In the genomic region with DNA sequence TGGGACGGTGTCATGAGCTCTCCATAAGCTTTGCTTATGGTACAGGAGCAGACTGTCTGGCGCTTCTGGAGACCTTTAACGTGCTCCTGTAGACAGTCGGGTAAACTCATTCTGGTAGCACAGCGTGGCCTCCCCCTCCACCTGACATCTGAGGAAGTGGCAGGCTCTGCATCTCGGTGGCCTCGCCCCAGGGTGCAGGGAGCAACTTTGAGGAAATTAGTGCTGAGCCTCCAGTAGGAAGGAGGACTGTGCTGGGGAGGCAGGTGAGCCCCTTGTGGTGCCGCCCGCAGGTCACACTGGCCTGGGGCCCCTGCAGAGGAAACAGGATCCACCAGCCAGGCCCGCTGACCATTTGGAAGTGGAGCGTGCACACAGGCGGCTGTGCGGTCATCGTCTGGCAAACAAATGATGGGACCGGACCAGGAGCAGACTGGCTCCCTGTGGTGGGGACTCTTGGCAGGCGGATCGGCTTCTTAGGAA, we compare ENCODE assay signal across 8 cellular contexts. TPM values are rescaled to one million over a fixed set of nuclear protein-coding genes. Genes with fewer than 3 reads are reported as not detected.
DNase-seq lines count a peak whose midpoint lies in the region; ATAC-seq and TF ChIP-seq lines count a peak whose summit lies in the region.

No MANE protein-coding gene starts in this region.

- TF ChIP-seq CTCF in mesothelial cell of epicardium (IDR thresholded peaks at IDR 0.05; ENCODE audit: unreplicated experiment) = no peak
- no peak for TF ChIP-seq CTCF in tibial nerve (IDR thresholded peaks at IDR 0.05)

- no peak overlapping the region for H3K4me3 ChIP-seq in BLaER1 treated with 17β-estradiol and CSF1 and Interleukin-3, amounts not matched to agents 10 nM and 100 nM
- H3K4me3 ChIP-seq in MG63 = no peak overlapping the region
- no peak overlapping the region for H3K4me3 ChIP-seq in tibial nerve

- 0 out of 22 replicates have a peak overlapping the region, but pooled peaks of 1 of the 11 experiments have one; percentile 4 for H3K9ac ChIP-seq in BLaER1 treated with 17β-estradiol and CSF1 and Interleukin-3, amounts not matched to agents 10 nM and 100 nM

- DNase-seq in MG63 (peak; percentile 97), brain pericyte (ENCODE audit: low read depth, low spot score) (peak; percentile 70), mesothelial cell of epicardium (ENCODE audit: low spot score in 2 of 2, unreplicated experiment in 2 of 2) (no peak), NCI-H345 (lab: John Stamatoyannopoulos, UW) (no peak), tibial nerve (ENCODE audit: low spot score in 2 of 2) (no peak)

- no peak for TF ChIP-seq POLR2A in tibial nerve (IDR thresholded peaks at IDR 0.05)

- peaks cover 8 to 34% (median 27%) of the 10 kb centered on the region in 10 experiments for H3K4me1 ChIP-seq in BLaER1 treated with 17β-estradiol and CSF1 and Interleukin-3, amounts not matched to agents 10 nM and 100 nM
- peaks cover 0 to 18% (median 7%) of the 10 kb centered on the region in 4 donors for H3K4me1 ChIP-seq in tibial nerve

- no peak for TF ChIP-seq EP300 in tibial nerve (IDR thresholded peaks at IDR 0.05)

- peaks cover 6% of the 10 kb centered on the region for H3K9me3 Mint-ChIP-seq in mesothelial cell of epicardium

- peak overlapping the region; percentile 88 for H3K27ac Mint-ChIP-seq in mesothelial cell of epicardium

- ATAC-seq in HG02623 (IDR thresholded peaks at IDR 0.05; ENCODE audit: unreplicated experiment) = no peak
- no peak for ATAC-seq in HG03135 (IDR thresholded peaks at IDR 0.05; ENCODE audit: unreplicated experiment)

- peak overlapping the region in 5 of 11 experiments; percentile 1 to 59 (median 56); a peak in 8 of 22 replicates for H3K27ac ChIP-seq in BLaER1 treated with 17β-estradiol and CSF1 and Interleukin-3, amounts not matched to agents 10 nM and 100 nM
- H3K27ac ChIP-seq in tibial nerve = no peak overlapping the region

- no peaks in the 10 kb centered on the region; a peak in 1 of 22 replicates for H3K36me3 ChIP-seq in BLaER1 treated with 17β-estradiol and CSF1 and Interleukin-3, amounts not matched to agents 10 nM and 100 nM
- H3K36me3 ChIP-seq in MG63 (peaks cover 86% of the 10 kb centered on the region), tibial nerve (peaks cover 0 to 10% (median 0%) of the 10 kb centered on the region in 3 donors)

- H3K27me3 ChIP-seq in BLaER1 treated with 17β-estradiol and CSF1 and Interleukin-3, amounts not matched to agents 10 nM and 100 nM = peaks cover 0 to 6% (median 0%) of the 10 kb centered on the region in 11 experiments; a peak in 1 of 22 replicates
- H3K27me3 ChIP-seq in MG63 (no peaks in the 10 kb centered on the region), tibial nerve (no peaks in the 10 kb centered on the region)

- H4K20me1 ChIP-seq in BLaER1 treated with 17β-estradiol and CSF1 and Interleukin-3, amounts not matched to agents 10 nM and 100 nM = peaks cover 0 to 21% (median 0%) of the 10 kb centered on the region in 11 experiments; a peak in 1 of 22 replicates

- H3K4me2 ChIP-seq in BLaER1 treated with 17β-estradiol and CSF1 and Interleukin-3, amounts not matched to agents 10 nM and 100 nM = peak overlapping the region in 6 of 11 experiments; percentile 46 to 79 (median 70); a peak in 12 of 22 replicates

- peaks cover 57% of the 10 kb centered on the region for H3K4me1 Mint-ChIP-seq in mesothelial cell of epicardium

- no peak overlapping the region for H3K4me3 Mint-ChIP-seq in mesothelial cell of epicardium

- WGBS in tibial nerve, 2 donors = 83 to 92% methylated on average over 17 of the region's 17 CpGs

- H3K36me3 Mint-ChIP-seq in mesothelial cell of epicardium = peaks cover 21% of the 10 kb centered on the region

- no peaks in the 10 kb centered on the region for H3K27me3 Mint-ChIP-seq in mesothelial cell of epicardium (ENCODE audit: low read depth)

- 0 out of 22 replicates have a peak, but pooled peaks cover 0 to 5% (median 0%) of the 10 kb centered on the region in 11 experiments for H3K9me3 ChIP-seq in BLaER1 treated with 17β-estradiol and CSF1 and Interleukin-3, amounts not matched to agents 10 nM and 100 nM (replicated peaks in 1 of 11)
- H3K9me3 ChIP-seq in MG63 (no peaks in the 10 kb centered on the region), tibial nerve (no peaks in the 10 kb centered on the region)

RNA-seq across cellular contexts. Expression of a gene that starts 57.9 kb away (rescaled TPM):
- total RNA-seq in MG63 (2014; rRNA removed; shearing (Covaris generic); ENCODE audit: low replicate concordance) = 21.8 and 35.5 TPM in 2 replicates
- total RNA-seq in mesothelial cell of epicardium (39.6 to 42.7 TPM (median 41.0 TPM) in 3 replicates), tibial nerve (10 to 100 TPM in 1 of 4 donors, 1 to 10 TPM in 3; 4.4 to 10.5 (median 5.6) TPM)

Comparison
In these comparisons a context has a peak if more than half of its experiments do, and no peak if none do; other contexts are left out.
1. DNase-seq: peak in MG63 (single experiment) and brain pericyte (single experiment); none in mesothelial cell of epicardium (0 of 2), NCI-H345 (single experiment) and tibial nerve (0 of 2).